Comparison of ENCODE assay signal across 8 cellular contexts in the genomic region with DNA sequence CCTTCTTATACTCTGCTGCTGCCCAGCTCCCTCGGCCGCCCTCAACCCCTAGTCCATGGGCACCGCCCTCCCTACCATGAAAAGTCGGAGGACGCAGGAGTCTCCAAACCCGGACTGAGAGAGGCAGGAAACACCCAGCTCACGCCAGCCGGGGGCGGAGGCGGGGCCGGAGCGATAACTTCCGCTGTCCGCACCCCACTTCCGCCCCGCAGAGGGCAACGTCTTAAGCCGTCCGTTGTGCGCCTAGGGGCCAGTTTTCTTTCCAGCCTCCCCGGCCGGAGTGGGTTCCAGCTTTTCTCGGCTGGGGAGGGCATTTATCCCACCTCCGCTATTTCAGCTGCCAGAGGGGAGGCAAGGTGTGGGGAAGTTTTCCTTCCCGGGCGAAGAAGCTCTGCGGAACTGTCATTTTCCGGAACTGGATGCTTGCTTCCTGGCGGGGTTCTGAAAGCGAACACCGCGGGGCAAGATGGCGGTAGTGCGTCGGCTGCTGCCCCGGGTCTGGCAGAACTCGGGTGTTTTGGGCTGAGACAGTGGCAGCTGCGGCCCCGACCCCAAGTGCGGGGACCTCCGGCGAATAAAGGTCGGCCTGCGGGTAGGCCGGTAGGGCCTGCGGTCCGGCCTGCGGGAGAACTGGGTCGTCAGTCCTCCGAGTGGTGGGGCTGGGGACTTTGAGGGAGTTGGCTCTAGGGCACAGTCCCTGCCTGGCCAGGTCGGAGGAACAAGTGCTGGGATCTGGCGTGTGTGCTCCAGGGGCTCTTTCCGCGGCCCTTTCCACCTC. TPM values are rescaled to one million over a fixed set of nuclear protein-coding genes. Genes with fewer than 3 reads are reported as not detected.
DNase-seq lines count a peak whose midpoint lies in the region; ATAC-seq, FAIRE-seq and TF ChIP-seq lines count a peak whose summit lies in the region.

TSS of gene KCTD10 (minus strand) at position 116 of the 778 bp plus-strand sequence. CDS start at position 78, 38 bp downstream.
TSS of gene UBE3B (plus strand) at position 450 of the 778 bp plus-strand sequence. CDS start 5,918 bp downstream, outside the sequence.

- no peaks in the 10 kb centered on the region for H3K9me3 ChIP-seq in keratinocyte (ENCODE audit: control insufficient read depth, low read depth, low read length)

- no peak for TF ChIP-seq CTCF in keratinocyte (optimal IDR thresholded peaks at IDR 0.05 in 1 of 3, IDR thresholded peaks at IDR 0.05 in 1 of 3, conservative IDR thresholded peaks at IDR 0.05 in 1 of 3; ENCODE audit: extremely low read depth in 1 of 3, insufficient read depth in 2 of 3, low read length in 3 of 3)

- no peaks in the 10 kb centered on the region for H3K9me1 ChIP-seq in keratinocyte (ENCODE audit: control insufficient read depth, extremely low read depth, insufficient read depth, low read length)

- H3K27ac ChIP-seq in keratinocyte (ENCODE audit: control insufficient read depth, insufficient read depth, low read length): peak within 1 kb of the TSS; percentile 98

- ATAC-seq in HG03432 (IDR thresholded peaks at IDR 0.05; ENCODE audit: unreplicated experiment): peak; percentile 93
- ATAC-seq in activated CD4-positive, CD25-positive, alpha-beta regulatory T cell treated with anti-CD3 and anti-CD28 coated beads, Interleukin-2, amount 50 U/mL, for 24 hours: peak; percentile 94 to 98

- peaks cover 71% of the 10 kb centered on the region for H3K79me2 ChIP-seq in keratinocyte (ENCODE audit: control insufficient read depth, insufficient read depth, low read length)

- H2AFZ ChIP-seq in keratinocyte (ENCODE audit: control insufficient read depth, low read length): peak within 1 kb of the TSS; percentile 97

- H3K4me1 ChIP-seq in keratinocyte (ENCODE audit: control insufficient read depth, extremely low read depth, insufficient read depth, low read length): peaks cover 18% of the 10 kb centered on the region

- peaks cover 4 to 12% of the 10 kb centered on the region in 2 experiments for H3K36me3 ChIP-seq in keratinocyte (ENCODE audit: control insufficient read depth in 2 of 2, extremely low read depth in 1 of 2, insufficient read depth in 2 of 2, low read length in 2 of 2)

- no peak for FAIRE-seq in keratinocyte (lab: Jason Lieb, UNC)

- peak within 1 kb of the TSS; percentile 94 for H3K9ac ChIP-seq in keratinocyte (ENCODE audit: control insufficient read depth, extremely low read depth, insufficient read depth, low read length)

- H3K4me3 ChIP-seq in keratinocyte (ENCODE audit: control insufficient read depth in 2 of 3, extremely low read depth in 1 of 3, insufficient read depth in 2 of 3, low read depth in 1 of 3, low read length in 3 of 3): peak within 1 kb of the TSS; percentile 63 to 90 (median 76)

- H4K20me1 ChIP-seq in keratinocyte (ENCODE audit: control insufficient read depth, extremely low read depth, insufficient read depth, low read length): peaks cover 7% of the 10 kb centered on the region

- H3K4me2 ChIP-seq in keratinocyte (ENCODE audit: control insufficient read depth, extremely low read depth, insufficient read depth, low read depth, low read length): peak within 1 kb of the TSS; percentile 92

- DNase-seq in AML-193 (lab: John Stamatoyannopoulos, UW) (peak; percentile 60 to 70), GM19238 (ENCODE audit: insufficient read length, low spot score) (peak; percentile 89), NCI-H460 (ENCODE audit: extremely low read depth, low read depth) (peak; percentile 81), keratinocyte (ENCODE audit: low read depth, low spot score) (peak; percentile 15)
- peak; percentile 84 for DNase-seq in central memory CD4-positive, alpha-beta T cell
- DNase-seq in stimulated activated CD4-positive, alpha-beta T cell treated with anti-CD3 and anti-CD28 coated beads, Interleukin-12 subunit alpha, Interleukin-12 subunit beta, amount 100 ng/mL, for 48 hours (ENCODE audit: low read depth in 2 of 3, low spot score in 1 of 3): peak; percentile 77 to 84 (median 78)

- dilution Hi-C loops in keratinocyte (cut with MboI; ENCODE audit: extremely low pct_ligation_motif_present, low sequenced_read_pairs): no loop called here

- H3K27me3 ChIP-seq in keratinocyte (ENCODE audit: control insufficient read depth, extremely low read depth, insufficient read depth, low read length): no peaks in the 10 kb centered on the region

RNA-seq across cellular contexts. Expression of gene KCTD10, which starts in this region (rescaled TPM):
- total RNA-seq in NCI-H460 (2014; rRNA removed; shearing (Covaris generic)): 15.2 and 22.6 TPM in 2 replicates
- 9.5 and 15.5 TPM in 2 replicates for polyA plus RNA-seq in NCI-H460 (2014; cell fraction: nucleus; rRNA removed)
- polyA plus RNA-seq in keratinocyte: 84.5 to 128 TPM (median 107 TPM) in 3 replicates
- polyA plus RNA-seq in keratinocyte (2011; ENCODE audit: low read depth): 30.5 TPM
- 101 and 133 TPM in 2 replicates for polyA plus RNA-seq in keratinocyte (2011; cell fraction: cytosol; rRNA removed)
- polyA plus RNA-seq in keratinocyte (2011; cell fraction: nucleus; rRNA removed): 140 and 149 TPM in 2 replicates
- 31.4 and 73.7 TPM in 2 replicates for polyA plus RNA-seq in keratinocyte (2012; ENCODE audit: low replicate concordance)
- polyA minus RNA-seq in keratinocyte: 155 to 268 TPM (median 173 TPM) in 3 replicates
- polyA minus RNA-seq in keratinocyte (2011; cell fraction: cytosol; rRNA and poly(A)+ RNA removed): 80.2 TPM
- polyA minus RNA-seq in keratinocyte (2011; cell fraction: nucleus; rRNA and poly(A)+ RNA removed): 127 and 165 TPM in 2 replicates

RNA-seq across cellular contexts. Expression of gene UBE3B, which starts in this region (rescaled TPM):
- 27.1 and 33.4 TPM in 2 replicates for total RNA-seq in NCI-H460 (2014; rRNA removed; shearing (Covaris generic))
- 20.8 and 29.1 TPM in 2 replicates for polyA plus RNA-seq in NCI-H460 (2014; cell fraction: nucleus; rRNA removed)
- 22.4 to 29.1 TPM (median 27.1 TPM) in 3 replicates for polyA plus RNA-seq in keratinocyte
- 10.6 TPM for polyA plus RNA-seq in keratinocyte (2011; ENCODE audit: low read depth)
- 18.1 and 22.7 TPM in 2 replicates for polyA plus RNA-seq in keratinocyte (2011; cell fraction: cytosol; rRNA removed)
- 58.6 and 60.0 TPM in 2 replicates for polyA plus RNA-seq in keratinocyte (2011; cell fraction: nucleus; rRNA removed)
- polyA plus RNA-seq in keratinocyte (2012; ENCODE audit: low replicate concordance): 13.4 and 18.3 TPM in 2 replicates
- polyA minus RNA-seq in keratinocyte: 40.6 to 54.8 TPM (median 40.8 TPM) in 3 replicates
- 20.5 TPM for polyA minus RNA-seq in keratinocyte (2011; cell fraction: cytosol; rRNA and poly(A)+ RNA removed)
- 41.7 and 66.0 TPM in 2 replicates for polyA minus RNA-seq in keratinocyte (2011; cell fraction: nucleus; rRNA and poly(A)+ RNA removed)

Comparison
In these comparisons a context has a peak if more than half of its experiments do, and no peak if none do; other contexts are left out.
1. Peak in every context shown above with its lines: DNase-seq, ATAC-seq, H3K4me3 ChIP-seq and H3K27ac ChIP-seq.
2. DNase-seq: peak in every context shown above with its lines; median percentile 89 in GM19238; 84 in central memory CD4-positive, alpha-beta T cell; 81 in NCI-H460; 78 in stimulated activated CD4-positive, alpha-beta T cell treated with anti-CD3 and anti-CD28 coated beads, Interleukin-12 subunit alpha, Interleukin-12 subunit beta, amount 100 ng/mL, for 48 hours; 65 in AML-193; 15 in keratinocyte.